ENCODE assay signal across 2 cellular contexts in the genomic region with DNA sequence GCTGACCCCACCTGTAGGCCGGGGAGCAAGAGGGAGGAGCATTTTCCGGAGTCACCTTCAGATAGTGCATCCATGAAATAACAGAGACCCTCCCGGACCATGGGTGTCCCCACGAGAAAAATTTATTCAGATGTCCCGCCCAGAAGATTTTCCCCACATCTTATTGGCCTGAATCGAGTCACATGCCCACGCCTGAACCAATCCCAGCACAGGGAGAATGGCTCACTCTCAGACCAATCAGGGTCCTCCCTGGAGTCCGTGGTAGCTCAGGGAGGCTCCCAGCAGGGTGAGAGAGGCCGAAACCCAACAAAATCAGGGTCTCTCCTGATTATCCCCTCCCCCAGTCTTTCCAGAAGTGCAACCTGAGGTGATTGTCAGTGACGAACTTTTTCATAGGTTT.
TF ChIP-seq lines count a peak whose summit lies in the region.

No MANE protein-coding gene starts in this region.

TF ChIP-seq in HEK293T, 16 proteins besides CTCF, POLR2A, EP300 and RAD21:
- TF ChIP-seq BHLHE40 (IDR thresholded peaks at IDR 0.05; ENCODE audit: borderline replicate concordance) = no peak
- TF ChIP-seq SUZ12 (IDR thresholded peaks at IDR 0.05) = no peak
- no peak for TF ChIP-seq FOXA1 (IDR thresholded peaks at IDR 0.05)
- no peak for TF ChIP-seq ARNT (IDR thresholded peaks at IDR 0.05)
- TF ChIP-seq ELF4 (IDR thresholded peaks at IDR 0.05) = no peak
- TF ChIP-seq FOXK2 (IDR thresholded peaks at IDR 0.05) = no peak
- no peak for TF ChIP-seq SP1 (IDR thresholded peaks at IDR 0.05)
TF ChIP-seq in HEK293T: peak in this region for 0.

TF ChIP-seq in H1, 55 proteins besides CTCF, POLR2A, EP300 and RAD21:
- TF ChIP-seq HDAC2 (IDR thresholded peaks at IDR 0.05; ENCODE audit: borderline replicate concordance in 1 of 2, low read depth in 2 of 2, low read length in 2 of 2) (no peak), SAP30 (IDR thresholded peaks at IDR 0.05; ENCODE audit: insufficient read depth, insufficient replicate concordance, low read length) (no peak), TBP (IDR thresholded peaks at IDR 0.05; ENCODE audit: low read depth, low read length) (no peak), CBX8 (IDR thresholded peaks at IDR 0.05; ENCODE audit: borderline replicate concordance, low read depth, low read length) (no peak), SIRT6 (IDR thresholded peaks at IDR 0.05; ENCODE audit: low read length) (no peak), NANOG (IDR thresholded peaks at IDR 0.05; ENCODE audit: insufficient read depth, low read depth, low read length, poor library complexity, severe bottlenecking) (no peak)
- TF ChIP-seq, protein P1, sequence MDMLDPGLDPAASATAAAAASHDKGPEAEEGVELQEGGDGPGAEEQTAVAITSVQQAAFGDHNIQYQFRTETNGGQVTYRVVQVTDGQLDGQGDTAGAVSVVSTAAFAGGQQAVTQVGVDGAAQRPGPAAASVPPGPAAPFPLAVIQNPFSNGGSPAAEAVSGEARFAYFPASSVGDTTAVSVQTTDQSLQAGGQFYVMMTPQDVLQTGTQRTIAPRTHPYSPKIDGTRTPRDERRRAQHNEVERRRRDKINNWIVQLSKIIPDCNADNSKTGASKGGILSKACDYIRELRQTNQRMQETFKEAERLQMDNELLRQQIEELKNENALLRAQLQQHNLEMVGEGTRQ (IDR thresholded peaks at IDR 0.05; ENCODE audit: low read length) = peak; percentile 70
TF ChIP-seq in H1: peak in this region for 1.
